Comparison of ENCODE assay signal across 14 cellular contexts in genomic region chr13:48138270-48138669, GRCh38.
"Had no signal": no experiment of that assay in that cellular context is flagged by ENCODE, and none has a peak within 500 bp of the region (broad histone marks: within the 10 kb centered on the region; RNA-seq: fewer than 3 reads in every experiment).

No MANE protein-coding gene starts in this region.

- H3K36me3 ChIP-seq: left ventricle myocardium inferior, ovary, right lobe of liver, suprapubic skin had no signal

- H3K27ac Mint-ChIP-seq: activated CD8-positive, alpha-beta memory T cell treated with anti-CD3 and anti-CD28 coated beads, Interleukin-2, amount 10 ng/mL, durations not matched to agents 7 days and 5 days; activated T-helper 2 cell treated with anti-CD3 and anti-CD28 coated beads, Interferon-gamma antibody, Interleukin-2, Interleukin-4, amounts not matched to agents 10 μg/mL and 5 μg/mL and 100 μg/mL, durations not matched to agents 14 hours and 24 hours and 36 hours; naive B cell; type B pancreatic cell had no signal

- H3K36me3 Mint-ChIP-seq: activated CD8-positive, alpha-beta memory T cell treated with anti-CD3 and anti-CD28 coated beads, Interleukin-2, amount 10 ng/mL, durations not matched to agents 7 days and 5 days; naive B cell; type B pancreatic cell had no signal

- H3K4me1 ChIP-seq: foreskin keratinocyte, left ventricle myocardium inferior, right lobe of liver, suprapubic skin had no signal

- H3K4me3 Mint-ChIP-seq: activated CD8-positive, alpha-beta memory T cell treated with anti-CD3 and anti-CD28 coated beads, Interleukin-2, amount 10 ng/mL, durations not matched to agents 7 days and 5 days; type B pancreatic cell had no signal

- H3K27me3 Mint-ChIP-seq: activated CD8-positive, alpha-beta memory T cell treated with anti-CD3 and anti-CD28 coated beads, Interleukin-2, amount 10 ng/mL, durations not matched to agents 7 days and 5 days; naive B cell; type B pancreatic cell had no signal

- DNase-seq: activated CD8-positive, alpha-beta memory T cell treated with anti-CD3 and anti-CD28 coated beads, Interleukin-2, amount 10 ng/mL, durations not matched to agents 7 days and 5 days; aorta; cortex of kidney; effector CD8-positive, alpha-beta T cell; foreskin keratinocyte; left ventricle myocardium inferior; naive B cell; ovary; right lobe of liver; T-helper 9 cell had no signal

- ATAC-seq: activated CD8-positive, alpha-beta memory T cell treated with anti-CD3 and anti-CD28 coated beads, Interleukin-2, amount 10 ng/mL, durations not matched to agents 7 days and 5 days; foreskin keratinocyte; right lobe of liver; Right ventricle myocardium inferior had no signal

- H3K27ac ChIP-seq: foreskin keratinocyte, left ventricle myocardium inferior, ovary, right lobe of liver, suprapubic skin had no signal

- H3K27me3 ChIP-seq: foreskin keratinocyte, ovary, right lobe of liver, suprapubic skin had no signal

- H3K4me3 ChIP-seq: left ventricle myocardium inferior, ovary, right lobe of liver, suprapubic skin had no signal

- H3K9me3 ChIP-seq: left ventricle myocardium inferior, ovary, right lobe of liver, suprapubic skin had no signal

- H3K9me3 Mint-ChIP-seq: activated T-helper 2 cell treated with anti-CD3 and anti-CD28 coated beads, Interferon-gamma antibody, Interleukin-2, Interleukin-4, amounts not matched to agents 10 μg/mL and 5 μg/mL and 100 μg/mL, durations not matched to agents 14 hours and 24 hours and 36 hours; naive B cell; type B pancreatic cell had no signal
